In genomic region chr11:118938491-118939411, GRCh38 we compare ENCODE assay signal across 13 cellular contexts. TPM values are rescaled to one million over a fixed set of nuclear protein-coding genes. Genes with fewer than 3 reads are reported as not detected.
DNase-seq lines count a peak whose midpoint lies in the region; ATAC-seq and FAIRE-seq lines count a peak whose summit lies in the region.
"Had no signal": no experiment of that assay in that cellular context is flagged by ENCODE, and none has a peak within 500 bp of the region (broad histone marks: within the 10 kb centered on the region; RNA-seq: fewer than 3 reads in every experiment).

No MANE protein-coding gene starts in this region.

- no peaks in the 10 kb centered on the region for H3K36me3 Mint-ChIP-seq in activated CD4-positive, alpha-beta T cell treated with anti-CD3 and anti-CD28 coated beads, Interleukin-2, amount 10 ng/mL, durations not matched to agents 24 days and 14 days (ENCODE audit: low read depth)
- H3K36me3 Mint-ChIP-seq: WTC11 had no signal

- no peak overlapping the region for H3K4me3 Mint-ChIP-seq in activated CD4-positive, alpha-beta T cell treated with anti-CD3 and anti-CD28 coated beads, Interleukin-2, amount 10 ng/mL, durations not matched to agents 24 days and 14 days
- H3K4me3 Mint-ChIP-seq: WTC11 had no signal

- DNase-seq in activated CD4-positive, alpha-beta T cell treated with anti-CD3 and anti-CD28 coated beads, Interleukin-2, amount 10 ng/mL, durations not matched to agents 24 days and 14 days, result peak; percentile 56
- no peak for DNase-seq in activated CD4-positive, alpha-beta T cell treated with anti-CD3 and anti-CD28 coated beads, Interleukin-2, amount 50 U/mL, for 4 hours
- DNase-seq in RPMI7951 (ENCODE audit: low read depth), result peak; percentile 90
- peak; percentile 48 for DNase-seq in fibroblast of peridontal ligament (ENCODE audit: extremely low read depth)
- DNase-seq in small intestine, result peak; percentile 79
- DNase-seq in T-helper 9 cell, result no peak
- DNase-seq: activated naive CD4-positive, alpha-beta T cell treated with Interleukin-2 at 50 U/mL for 16 hours; left ventricle myocardium inferior; NCI-H1092 had no signal

- no peak for FAIRE-seq in small intestine (lab: Jason Lieb, UNC)

- no peak for ATAC-seq in GM18502 (IDR thresholded peaks at IDR 0.05; ENCODE audit: poor library complexity, unreplicated experiment)
- no peak for ATAC-seq in GM19351 (IDR thresholded peaks at IDR 0.05; ENCODE audit: unreplicated experiment)

- H3K27ac Mint-ChIP-seq in activated CD4-positive, alpha-beta T cell treated with anti-CD3 and anti-CD28 coated beads, Interleukin-2, amount 10 ng/mL, durations not matched to agents 24 days and 14 days, result peak overlapping the region; percentile 35
- H3K27ac Mint-ChIP-seq: WTC11 had no signal

- H3K9me3 Mint-ChIP-seq in activated CD4-positive, alpha-beta T cell treated with anti-CD3 and anti-CD28 coated beads, Interleukin-2, amount 10 ng/mL, durations not matched to agents 24 days and 14 days, result no peaks in the 10 kb centered on the region
- H3K9me3 Mint-ChIP-seq: WTC11 had no signal

- no peak overlapping the region for H3K4me3 ChIP-seq in small intestine (ENCODE audit: low read depth in 1 of 2, low read length in 2 of 2)
- H3K4me3 ChIP-seq: left ventricle myocardium inferior, right atrium auricular region had no signal

- H3K4me1 Mint-ChIP-seq in activated CD4-positive, alpha-beta T cell treated with anti-CD3 and anti-CD28 coated beads, Interleukin-2, amount 10 ng/mL, durations not matched to agents 24 days and 14 days, result peaks cover 16% of the 10 kb centered on the region

- H3K4me1 ChIP-seq in small intestine (ENCODE audit: control insufficient read depth in 2 of 2, insufficient read depth in 1 of 2, low read depth in 1 of 2, low read length in 1 of 2), result no peaks in the 10 kb centered on the region

- peaks cover 3% of the 10 kb centered on the region for H3K27me3 Mint-ChIP-seq in activated CD4-positive, alpha-beta T cell treated with anti-CD3 and anti-CD28 coated beads, Interleukin-2, amount 10 ng/mL, durations not matched to agents 24 days and 14 days

- H3K27ac ChIP-seq in small intestine (ENCODE audit: low read depth in 1 of 2, low read length in 1 of 2), result no peak overlapping the region
- H3K27ac ChIP-seq: left ventricle myocardium inferior, right atrium auricular region had no signal

- no peaks in the 10 kb centered on the region for H3K9me3 ChIP-seq in small intestine (ENCODE audit: control insufficient read depth, low read depth)
- H3K9me3 ChIP-seq: left ventricle myocardium inferior, right atrium auricular region had no signal

- intact Hi-C loops in activated CD4-positive, alpha-beta T cell treated with anti-CD3 and anti-CD28 coated beads, Interleukin-2, amount 10 ng/mL, durations not matched to agents 24 days and 14 days (cut with micrococcal nuclease), result no loop called here

- H3K27me3 ChIP-seq in small intestine (ENCODE audit: control insufficient read depth in 2 of 2, insufficient read depth in 2 of 2, low read length in 2 of 2), result no peaks in the 10 kb centered on the region
- H3K27me3 ChIP-seq: right atrium auricular region had no signal

- H3K36me3 ChIP-seq in small intestine (ENCODE audit: control insufficient read depth in 2 of 2, insufficient read depth in 2 of 2, low read length in 2 of 2), result no peaks in the 10 kb centered on the region
- H3K36me3 ChIP-seq: left ventricle myocardium inferior, right atrium auricular region had no signal

- 65 to 77% (median 76%) methylated on average over 11 of the region's 11 CpGs for WGBS in small intestine, 3 donors

RNA-seq across cellular contexts. Expression of gene BCL9L, which starts 13.0 kb away (rescaled TPM):
- total RNA-seq in activated CD4-positive, alpha-beta T cell treated with anti-CD3 and anti-CD28 coated beads, Interleukin-2, amount 10 ng/mL, durations not matched to agents 24 days and 14 days, result 25.1 and 28.5 TPM in 2 replicates
- total RNA-seq in RPMI7951 (2014; rRNA removed; shearing (Covaris generic)), result 11.1 and 13.8 TPM in 2 replicates
- polyA plus RNA-seq in small intestine, result 10 to 100 TPM; 11.6 to 23.5 (median 14.3) TPM

RNA-seq across cellular contexts. Expression of gene UPK2, which starts 17.3 kb away (rescaled TPM):
- total RNA-seq in activated CD4-positive, alpha-beta T cell treated with anti-CD3 and anti-CD28 coated beads, Interleukin-2, amount 10 ng/mL, durations not matched to agents 24 days and 14 days, result not detected in 2 replicates
- total RNA-seq in RPMI7951 (2014; rRNA removed; shearing (Covaris generic)), result not detected in 2 replicates
- polyA plus RNA-seq in small intestine, result not detected
- total RNA-seq: left ventricle myocardium inferior, right atrium auricular region, WTC11 had no signal

RNA-seq across cellular contexts. Expression of gene FOXR1, which starts 32.8 kb away (rescaled TPM):
- total RNA-seq in activated CD4-positive, alpha-beta T cell treated with anti-CD3 and anti-CD28 coated beads, Interleukin-2, amount 10 ng/mL, durations not matched to agents 24 days and 14 days, result not detected in 2 replicates
- not detected in 2 replicates for total RNA-seq in RPMI7951 (2014; rRNA removed; shearing (Covaris generic))
- polyA plus RNA-seq in small intestine, result not detected
- total RNA-seq: left ventricle myocardium inferior, right atrium auricular region, WTC11 had no signal

RNA-seq across cellular contexts. Expression of gene CXCR5, which starts 55.1 kb away (rescaled TPM):
- total RNA-seq in activated CD4-positive, alpha-beta T cell treated with anti-CD3 and anti-CD28 coated beads, Interleukin-2, amount 10 ng/mL, durations not matched to agents 24 days and 14 days, result 6.1 and 6.4 TPM in 2 replicates
- total RNA-seq in RPMI7951 (2014; rRNA removed; shearing (Covaris generic)), result not detected in 2 replicates
- under 1 TPM; 0.22 to 0.61 (median 0.54) TPM for polyA plus RNA-seq in small intestine
- total RNA-seq: left ventricle myocardium inferior had no signal

RNA-seq across cellular contexts. Expression of gene CENATAC, which starts 59.2 kb away (rescaled TPM):
- 46.3 and 47.1 TPM in 2 replicates for total RNA-seq in activated CD4-positive, alpha-beta T cell treated with anti-CD3 and anti-CD28 coated beads, Interleukin-2, amount 10 ng/mL, durations not matched to agents 24 days and 14 days
- total RNA-seq in RPMI7951 (2014; rRNA removed; shearing (Covaris generic)), result 7.2 and 8.1 TPM in 2 replicates
- 10 to 100 TPM; 12.9 to 50.1 (median 25.9) TPM for polyA plus RNA-seq in small intestine

Comparison
In these comparisons a context has a peak if more than half of its experiments do, and no peak if none do; other contexts are left out.
1. DNase-seq: peak in activated CD4-positive, alpha-beta T cell treated with anti-CD3 and anti-CD28 coated beads, Interleukin-2, amount 10 ng/mL, durations not matched to agents 24 days and 14 days (single experiment), RPMI7951 (single experiment), fibroblast of peridontal ligament (single experiment) and small intestine (single experiment); none in activated CD4-positive, alpha-beta T cell treated with anti-CD3 and anti-CD28 coated beads, Interleukin-2, amount 50 U/mL, for 4 hours (0 of 2) and T-helper 9 cell (single experiment).